In the genomic region with DNA sequence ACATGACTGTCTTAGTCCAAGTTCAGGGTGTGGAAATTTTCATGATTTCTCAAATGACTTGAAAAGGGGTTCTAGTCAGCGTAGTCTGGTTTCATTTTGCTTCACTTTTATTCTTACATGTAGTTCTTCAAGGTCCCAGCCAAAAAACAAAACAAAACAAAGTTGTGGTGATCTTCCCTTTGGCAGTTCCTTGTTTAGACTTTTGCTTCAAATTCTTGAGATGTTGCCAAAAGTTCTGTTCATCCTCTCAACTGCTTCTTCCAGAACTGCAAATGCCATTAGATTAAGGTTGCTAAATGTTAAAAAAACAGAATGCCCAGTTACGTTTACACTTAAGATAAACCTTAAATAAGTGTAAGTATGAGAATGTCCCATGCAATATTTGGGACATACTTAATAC, we compare ENCODE assay signal across 15 cellular contexts.
DNase-seq lines count a peak whose midpoint lies in the region; FAIRE-seq and TF ChIP-seq lines count a peak whose summit lies in the region.
"Had no signal": no experiment of that assay in that cellular context is flagged by ENCODE, and none has a peak within 500 bp of the region (broad histone marks: within the 10 kb centered on the region; RNA-seq: fewer than 3 reads in every experiment).

No MANE protein-coding gene starts in this region.

- TF ChIP-seq POLR2A in GM12891 (IDR thresholded peaks at IDR 0.05; ENCODE audit: low read depth, low read length): no peak

- DNase-seq in GM04503 (ENCODE audit: low read depth) (peak; percentile 4), astrocyte (ENCODE audit: low read depth) (peak; percentile 0), fibroblast of pulmonary artery (ENCODE audit: low read depth) (peak; percentile 0), KG1 (lab: John Stamatoyannopoulos, UW) (no peak), GM12891 (ENCODE audit: insufficient read length, low spot score) (no peak), islet precursor cell (no peak)
- DNase-seq in activated CD4-positive, alpha-beta T cell treated with anti-CD3 and anti-CD28 coated beads, Interleukin-2, amount 10 ng/mL, durations not matched to agents 7 days and 5 days: no peak
- DNase-seq: Caco-2, H9, NCI-H1092, NCI-H2227 treated with DMSO at 0.1 percent for 48 hours, NCI-H526, SIG-M5 had no signal

- POLR2A ChIA-PET in activated CD4-positive, alpha-beta T cell treated with anti-CD3 and anti-CD28 coated beads, Interleukin-2, amount 10 ng/mL, durations not matched to agents 7 days and 5 days (lab: Charles Lee): no interaction called here

- CTCF ChIA-PET in activated CD4-positive, alpha-beta T cell treated with anti-CD3 and anti-CD28 coated beads, Interleukin-2, amount 10 ng/mL, durations not matched to agents 7 days and 5 days (lab: Charles Lee): no interaction called here

- no peaks in the 10 kb centered on the region for H3K9me3 ChIP-seq in astrocyte (ENCODE audit: insufficient read depth, low read depth, low read length)
- H3K9me3 ChIP-seq: A549 had no signal

- no peak for FAIRE-seq in astrocyte (lab: Jason Lieb, UNC)
- FAIRE-seq in GM12891 (lab: Jason Lieb, UNC): no peak
- FAIRE-seq: A549 had no signal

- no peak overlapping the region for H3K4me3 ChIP-seq in astrocyte (ENCODE audit: insufficient read depth, low read depth, low read length)
- no peak overlapping the region for H3K4me3 ChIP-seq in fibroblast of pulmonary artery (replicated peaks; ENCODE audit: low read depth, low read length)
- H3K4me3 ChIP-seq in rectal smooth muscle tissue (ENCODE audit: low read length): peak overlapping the region; percentile 5
- H3K4me3 ChIP-seq: A549 had no signal

- H3K9me3 Mint-ChIP-seq in astrocyte (ENCODE audit: unreplicated experiment): no peaks in the 10 kb centered on the region
- peaks cover 2% of the 10 kb centered on the region for H3K9me3 Mint-ChIP-seq in activated CD4-positive, alpha-beta T cell treated with anti-CD3 and anti-CD28 coated beads, Interleukin-2, amount 10 ng/mL, durations not matched to agents 7 days and 5 days
- H3K9me3 Mint-ChIP-seq: H9 had no signal

- no peak overlapping the region for H3K27ac ChIP-seq in astrocyte (ENCODE audit: low read depth, low read length)
- no peak overlapping the region for H3K27ac ChIP-seq in rectal smooth muscle tissue (ENCODE audit: low read depth, low read length)
- H3K27ac ChIP-seq: A549 had no signal

- H3K9ac ChIP-seq in astrocyte (ENCODE audit: low read length): no peak overlapping the region
- H3K9ac ChIP-seq in rectal smooth muscle tissue (ENCODE audit: low read length): no peak overlapping the region

- no peak overlapping the region for H3K27ac Mint-ChIP-seq in astrocyte (ENCODE audit: unreplicated experiment)
- no peak overlapping the region for H3K27ac Mint-ChIP-seq in activated CD4-positive, alpha-beta T cell treated with anti-CD3 and anti-CD28 coated beads, Interleukin-2, amount 10 ng/mL, durations not matched to agents 7 days and 5 days
- H3K27ac Mint-ChIP-seq: H9 had no signal

- no peaks in the 10 kb centered on the region for H3K79me2 ChIP-seq in astrocyte (ENCODE audit: insufficient read depth, low read length)

- no peak overlapping the region for H3K4me3 Mint-ChIP-seq in astrocyte (ENCODE audit: unreplicated experiment)
- no peak overlapping the region for H3K4me3 Mint-ChIP-seq in activated CD4-positive, alpha-beta T cell treated with anti-CD3 and anti-CD28 coated beads, Interleukin-2, amount 10 ng/mL, durations not matched to agents 7 days and 5 days
- H3K4me3 Mint-ChIP-seq: H9 had no signal

- H3K4me2 ChIP-seq in astrocyte (ENCODE audit: low read length): no peak overlapping the region
- H3K4me2 ChIP-seq: A549 had no signal

- H3K4me1 Mint-ChIP-seq in astrocyte (ENCODE audit: low read depth, unreplicated experiment): no peaks in the 10 kb centered on the region
- no peaks in the 10 kb centered on the region for H3K4me1 Mint-ChIP-seq in activated CD4-positive, alpha-beta T cell treated with anti-CD3 and anti-CD28 coated beads, Interleukin-2, amount 10 ng/mL, durations not matched to agents 7 days and 5 days
- H3K4me1 Mint-ChIP-seq: H9 had no signal

- no peaks in the 10 kb centered on the region for H3K36me3 Mint-ChIP-seq in astrocyte (ENCODE audit: low read depth, unreplicated experiment)
- H3K36me3 Mint-ChIP-seq in activated CD4-positive, alpha-beta T cell treated with anti-CD3 and anti-CD28 coated beads, Interleukin-2, amount 10 ng/mL, durations not matched to agents 7 days and 5 days (ENCODE audit: low read depth): no peaks in the 10 kb centered on the region

- TF ChIP-seq CTCF in astrocyte (IDR thresholded peaks at IDR 0.05; ENCODE audit: insufficient read depth, low read depth, low read length) (no peak), fibroblast of pulmonary artery (IDR thresholded peaks at IDR 0.05; ENCODE audit: low read length, missing control alignments) (no peak)

- no peaks in the 10 kb centered on the region for H3K4me1 ChIP-seq in astrocyte (ENCODE audit: insufficient read depth, low read length)
- H3K4me1 ChIP-seq in rectal smooth muscle tissue (ENCODE audit: control insufficient read depth, insufficient read depth, low read length): no peaks in the 10 kb centered on the region
- H3K4me1 ChIP-seq: A549, Caco-2 had no signal

- H3K27me3 ChIP-seq in astrocyte (ENCODE audit: insufficient read depth, low read length) (no peaks in the 10 kb centered on the region), rectal smooth muscle tissue (ENCODE audit: control insufficient read depth, insufficient read depth, low read length) (no peaks in the 10 kb centered on the region)

- H2AFZ ChIP-seq in astrocyte (ENCODE audit: low read depth, low read length): no peak overlapping the region

- no peaks in the 10 kb centered on the region for H3K27me3 Mint-ChIP-seq in astrocyte (ENCODE audit: low read depth, unreplicated experiment)
- H3K27me3 Mint-ChIP-seq in activated CD4-positive, alpha-beta T cell treated with anti-CD3 and anti-CD28 coated beads, Interleukin-2, amount 10 ng/mL, durations not matched to agents 7 days and 5 days: no peaks in the 10 kb centered on the region

- H3K36me3 ChIP-seq in astrocyte (ENCODE audit: insufficient read depth, low read length) (no peaks in the 10 kb centered on the region), rectal smooth muscle tissue (ENCODE audit: control insufficient read depth, insufficient read depth, low read length) (no peaks in the 10 kb centered on the region)

- no peaks in the 10 kb centered on the region for H4K20me1 ChIP-seq in astrocyte (ENCODE audit: insufficient read depth, low read length)

TF ChIP-seq in GM12891, 5 proteins besides CTCF, POLR2A, EP300 and RAD21:
- no peak for TF ChIP-seq POU2F2 (IDR thresholded peaks at IDR 0.05; ENCODE audit: low read depth, low read length)
- TF ChIP-seq TAF1 (IDR thresholded peaks at IDR 0.05; ENCODE audit: low read depth, low read length): no peak
- no peak for TF ChIP-seq SPI1 (IDR thresholded peaks at IDR 0.05; ENCODE audit: low read depth, low read length)
- no peak for TF ChIP-seq PAX5 (IDR thresholded peaks at IDR 0.05; ENCODE audit: insufficient read depth, low read length, severe bottlenecking)
- TF ChIP-seq POLR2AphosphoS5 (IDR thresholded peaks at IDR 0.05; ENCODE audit: low read depth, low read length): no peak

Comparison
In these comparisons a context has a peak if more than half of its experiments do, and no peak if none do; other contexts are left out.
1. DNase-seq: peak in GM04503 (single experiment), astrocyte (single experiment) and fibroblast of pulmonary artery (single experiment); none in KG1 (single experiment), GM12891 (single experiment), islet precursor cell (single experiment) and activated CD4-positive, alpha-beta T cell treated with anti-CD3 and anti-CD28 coated beads, Interleukin-2, amount 10 ng/mL, durations not matched to agents 7 days and 5 days (single experiment).